ENCODE assay signal across 22 cellular contexts in genomic region chr6:56378507-56378906, GRCh38.
"Had no signal": no experiment of that assay in that cellular context is flagged by ENCODE, and none has a peak within 500 bp of the region (broad histone marks: within the 10 kb centered on the region; RNA-seq: fewer than 3 reads in every experiment).

No MANE protein-coding gene starts in this region.

- FAIRE-seq: astrocyte, endothelial cell of umbilical vein had no signal

- H2AFZ ChIP-seq: neural progenitor cell had no signal

- H3K9me3 ChIP-seq: colonic mucosa, heart left ventricle, lower lobe of right lung, prostate gland, tibial nerve had no signal

- ATAC-seq: activated CD4-positive, alpha-beta T cell treated with anti-CD3 and anti-CD28 coated beads for 36 hours; activated T-cell treated with anti-CD3 and anti-CD28 coated beads, Interleukin-2, amount 50 U/mL, for 4 hours; effector memory CD8-positive, alpha-beta T cell; heart left ventricle; left lobe of liver; lower lobe of right lung; naive thymus-derived CD8-positive, alpha-beta T cell had no signal

- DNase-seq: activated B cell treated with CpG ODN at 0.5 μM for 24 hours; activated CD4-positive, alpha-beta T cell treated with anti-CD3 and anti-CD28 coated beads for 36 hours; activated CD4-positive, alpha-beta T cell treated with anti-CD3 and anti-CD28 coated beads, Interleukin-2, amount 50 U/mL, for 4 hours; activated CD8-positive, alpha-beta memory T cell treated with anti-CD3 and anti-CD28 coated beads, Interleukin-2, amount 50 U/mL, for 48 hours; activated naive CD4-positive, alpha-beta T cell; activated naive CD8-positive, alpha-beta T cell treated with anti-CD3 and anti-CD28 coated beads for 36 hours; activated T-cell treated with anti-CD3 and anti-CD28 coated beads, Interleukin-2, amount 50 U/mL, for 4 hours; colonic mucosa; dorsolateral prefrontal cortex; effector memory CD8-positive, alpha-beta T cell; heart left ventricle; lower lobe of right lung; naive thymus-derived CD8-positive, alpha-beta T cell; stimulated activated CD4-positive, alpha-beta T cell treated with anti-CD3 and anti-CD28 coated beads, Interleukin-4, amount 100 ng/mL, for 24 hours; substantia nigra; T1000 had no signal

- H3K4me1 ChIP-seq: colonic mucosa, neural progenitor cell, prostate gland had no signal

- H3K9ac ChIP-seq: neural progenitor cell had no signal

- H3K4me3 ChIP-seq: colonic mucosa, dorsolateral prefrontal cortex, heart left ventricle, lower lobe of right lung, neural progenitor cell, prostate gland, tibial nerve had no signal

- H3K27ac ChIP-seq: colonic mucosa, dorsolateral prefrontal cortex, heart left ventricle, lower lobe of right lung, neural progenitor cell, tibial nerve had no signal

- H3K4me2 ChIP-seq: neural progenitor cell had no signal

- H3K27me3 ChIP-seq: colonic mucosa, dorsolateral prefrontal cortex, heart left ventricle, neural progenitor cell, tibial nerve had no signal

- H3K36me3 ChIP-seq: colonic mucosa, heart left ventricle, lower lobe of right lung, neural progenitor cell, prostate gland, tibial nerve had no signal
